1 cellular context compared by ENCODE assay signal in genomic region chr20:19976595-19977372, GRCh38.
TF ChIP-seq lines count a peak whose summit lies in the region.

No MANE protein-coding gene starts in this region.

TF ChIP-seq in HepG2, 621 proteins besides CTCF, POLR2A, EP300 and RAD21 (continued from another document and continues in another):
- peak; percentile 68 for TF ChIP-seq JUN (CRISPR knock-in tag; IDR thresholded peaks at IDR 0.05)
- no peak for TF ChIP-seq ZNF512B (CRISPR knock-in tag; IDR thresholded peaks at IDR 0.05; ENCODE audit: borderline replicate concordance)
- TF ChIP-seq ZNF44 (CRISPR knock-in tag; IDR thresholded peaks at IDR 0.05): no peak
- peak; percentile 43; the same call in 1 of the 2 replicates for TF ChIP-seq ZBTB7B (CRISPR knock-in tag; IDR thresholded peaks at IDR 0.05)
- no peak for TF ChIP-seq ZHX2 (IDR thresholded peaks at IDR 0.05; ENCODE audit: low read depth)
- no peak for TF ChIP-seq ZHX2 (CRISPR knock-in tag; IDR thresholded peaks at IDR 0.05; ENCODE audit: borderline replicate concordance)
- no peak for TF ChIP-seq HNF1A (IDR thresholded peaks at IDR 0.05; ENCODE audit: low read depth)
- TF ChIP-seq HNF1A (CRISPR knock-in tag; IDR thresholded peaks at IDR 0.05; ENCODE audit: borderline replicate concordance): 0 out of 2 replicates have a peak, but pooled peaks have one; percentile 23
- peak; percentile 81 for TF ChIP-seq ATF3 (CRISPR knock-in tag; IDR thresholded peaks at IDR 0.05)
- no peak for TF ChIP-seq RBM39 (IDR thresholded peaks at IDR 0.05; ENCODE audit: low read depth, low read length, poor library complexity, severe bottlenecking)
- TF ChIP-seq ZBTB37 (CRISPR knock-in tag; IDR thresholded peaks at IDR 0.05): no peak
- 0 out of 2 replicates have a peak, but pooled peaks have one; percentile 15 for TF ChIP-seq TBX2 (CRISPR knock-in tag; IDR thresholded peaks at IDR 0.05; ENCODE audit: borderline replicate concordance)
- TF ChIP-seq ZNF713 (CRISPR knock-in tag; IDR thresholded peaks at IDR 0.05): no peak
- peak; percentile 34; the same call in 1 of the 2 replicates for TF ChIP-seq ZFP36L1 (CRISPR knock-in tag; IDR thresholded peaks at IDR 0.05)
- TF ChIP-seq ZNF839 (CRISPR knock-in tag; IDR thresholded peaks at IDR 0.05; ENCODE audit: borderline replicate concordance): no peak
- TF ChIP-seq ATF7 (IDR thresholded peaks at IDR 0.05): no peak
- peak; percentile 61; the same call in 1 of the 2 replicates for TF ChIP-seq ATF7 (CRISPR knock-in tag; IDR thresholded peaks at IDR 0.05)
- TF ChIP-seq SAP130 (CRISPR knock-in tag; IDR thresholded peaks at IDR 0.05; ENCODE audit: low read depth): 0 out of 2 replicates have a peak, but pooled peaks have one; percentile 23
- TF ChIP-seq FOSL2 (CRISPR knock-in tag; IDR thresholded peaks at IDR 0.05): 0 out of 2 replicates have a peak, but pooled peaks have one; percentile 24
- 0 out of 2 replicates have a peak, but pooled peaks have one; percentile 42 for TF ChIP-seq ZBTB33 (CRISPR knock-in tag; IDR thresholded peaks at IDR 0.05)
- no peak for TF ChIP-seq ZNF891 (CRISPR knock-in tag; IDR thresholded peaks at IDR 0.05)
- TF ChIP-seq SOX13 (IDR thresholded peaks at IDR 0.05): no peak; the same call in 1 of the 2 replicates
- peak in 1 of 2 experiments; percentile 75; a peak in 2 of 4 replicates for TF ChIP-seq SOX13 (CRISPR knock-in tag; conservative IDR thresholded peaks at IDR 0.05 in 1 of 2, IDR thresholded peaks at IDR 0.05 in 1 of 2)
- TF ChIP-seq ZMYM4 (CRISPR knock-in tag; IDR thresholded peaks at IDR 0.05): no peak
- 0 out of 2 replicates have a peak, but pooled peaks have one; percentile 2 for TF ChIP-seq IRF2 (CRISPR knock-in tag; IDR thresholded peaks at IDR 0.05)
- TF ChIP-seq TEAD3 (CRISPR knock-in tag; optimal IDR thresholded peaks at IDR 0.05; ENCODE audit: borderline replicate concordance): peak; percentile 35
- TF ChIP-seq HMGXB3 (CRISPR knock-in tag; IDR thresholded peaks at IDR 0.05; ENCODE audit: borderline replicate concordance): 0 out of 2 replicates have a peak, but pooled peaks have one; percentile 24
- TF ChIP-seq NRL (CRISPR knock-in tag; IDR thresholded peaks at IDR 0.05; ENCODE audit: borderline replicate concordance): 0 out of 2 replicates have a peak, but pooled peaks have one; percentile 35
- no peak for TF ChIP-seq ZNF317 (CRISPR knock-in tag; IDR thresholded peaks at IDR 0.05)
- TF ChIP-seq YEATS2 (CRISPR knock-in tag; IDR thresholded peaks at IDR 0.05; ENCODE audit: borderline replicate concordance): 0 out of 2 replicates have a peak, but pooled peaks have one; percentile 19
- TF ChIP-seq GFI1 (CRISPR knock-in tag; IDR thresholded peaks at IDR 0.05; ENCODE audit: borderline replicate concordance): peak; percentile 93
- TF ChIP-seq HMG20B (CRISPR knock-in tag; conservative IDR thresholded peaks at IDR 0.05): peak; percentile 79; the same call in 1 of the 2 replicates
- peak; percentile 58; the same call in 1 of the 2 replicates for TF ChIP-seq CBFB (CRISPR knock-in tag; IDR thresholded peaks at IDR 0.05)
- TF ChIP-seq ZNF678 (CRISPR knock-in tag; IDR thresholded peaks at IDR 0.05): no peak
- no peak for TF ChIP-seq ZNF230 (CRISPR knock-in tag; IDR thresholded peaks at IDR 0.05)
- TF ChIP-seq GATAD2A (CRISPR knock-in tag; IDR thresholded peaks at IDR 0.05): peak; percentile 18; the same call in 1 of the 2 replicates
- TF ChIP-seq SSRP1 (CRISPR knock-in tag; IDR thresholded peaks at IDR 0.05): no peak
- 0 out of 2 replicates have a peak, but pooled peaks have one; percentile 34 for TF ChIP-seq RXRA (CRISPR knock-in tag; IDR thresholded peaks at IDR 0.05)
